1 cellular context compared by ENCODE assay signal in genomic region chr18:3649559-3650426, GRCh38.
TF ChIP-seq lines count a peak whose summit lies in the region.

No MANE protein-coding gene starts in this region.

TF ChIP-seq in K562, 482 proteins besides CTCF, POLR2A, EP300 and RAD21 (continued from another document and continues in another):
- TF ChIP-seq E2F8 (IDR thresholded peaks at IDR 0.05; ENCODE audit: low read depth, partially characterized antibody) (no peak), LCOR (CRISPR knock-in tag; IDR thresholded peaks at IDR 0.05) (peak; percentile 83; the same call in 1 of the 2 replicates), ID3 (CRISPR knock-in tag; IDR thresholded peaks at IDR 0.05) (no peak), ID3 (tag; IDR thresholded peaks at IDR 0.05) (peak; percentile 82), HSF4 (CRISPR knock-in tag; IDR thresholded peaks at IDR 0.05; ENCODE audit: borderline replicate concordance) (no peak), CCNT2 (IDR thresholded peaks at IDR 0.05; ENCODE audit: borderline replicate concordance, extremely low read depth, insufficient read length, low read depth, low read length) (peak; percentile 84), ZBTB17 (CRISPR knock-in tag; IDR thresholded peaks at IDR 0.05) (0 out of 2 replicates have a peak, but pooled peaks have one; percentile 19), MTF1 (CRISPR knock-in tag; IDR thresholded peaks at IDR 0.05; ENCODE audit: borderline replicate concordance) (no peak), RREB1 (CRISPR knock-in tag; IDR thresholded peaks at IDR 0.05) (0 out of 2 replicates have a peak, but pooled peaks have one; percentile 39), SMAD2 (IDR thresholded peaks at IDR 0.05; ENCODE audit: low read depth, low read length) (no peak), RERE (CRISPR knock-in tag; IDR thresholded peaks at IDR 0.05; ENCODE audit: borderline replicate concordance) (no peak), NRF1 (conservative IDR thresholded peaks at IDR 0.05 in 1 of 2, IDR thresholded peaks at IDR 0.05 in 1 of 2) (no peak), MEF2A (IDR thresholded peaks at IDR 0.05; ENCODE audit: control insufficient read depth, low read depth, low read length) (no peak), SRSF9 (IDR thresholded peaks at IDR 0.05; ENCODE audit: borderline replicate concordance, low read depth, low read length) (no peak), CHD4 (IDR thresholded peaks at IDR 0.05; ENCODE audit: insufficient read depth, insufficient replicate concordance, low read depth, low read length, poor library complexity, severe bottlenecking) (no peak), TEAD4 (IDR thresholded peaks at IDR 0.05; ENCODE audit: low read length) (peak; percentile 92), TEAD4 (CRISPR knock-in tag; IDR thresholded peaks at IDR 0.05; ENCODE audit: borderline replicate concordance) (peak; percentile 97), MAFG (tag; conservative IDR thresholded peaks at IDR 0.05) (peak; percentile 81), TEAD2 (tag; IDR thresholded peaks at IDR 0.05) (peak; percentile 98), SMAD1 (IDR thresholded peaks at IDR 0.05; ENCODE audit: low read depth, low read length, partially characterized antibody) (no peak), NBN (IDR thresholded peaks at IDR 0.05; ENCODE audit: low read depth) (no peak), PRMT5 (CRISPR knock-in tag; IDR thresholded peaks at IDR 0.05) (no peak), ZNF24 (IDR thresholded peaks at IDR 0.05) (no peak), CREM (IDR thresholded peaks at IDR 0.05; ENCODE audit: low read depth) (no peak), ILK (tag; IDR thresholded peaks at IDR 0.05; ENCODE audit: borderline replicate concordance, low read depth) (no peak), HMGN3 (IDR thresholded peaks at IDR 0.05; ENCODE audit: borderline replicate concordance, extremely low read depth, insufficient read length, low read depth, low read length) (peak; percentile 74), XRCC3 (IDR thresholded peaks at IDR 0.05) (no peak), ZNF518B (CRISPR knock-in tag; IDR thresholded peaks at IDR 0.05) (no peak), ZBTB1 (CRISPR knock-in tag; IDR thresholded peaks at IDR 0.05; ENCODE audit: borderline replicate concordance, low read depth) (no peak), RBM14 (IDR thresholded peaks at IDR 0.05; ENCODE audit: borderline replicate concordance, insufficient read depth, low read depth, low read length) (no peak), MAFK (IDR thresholded peaks at IDR 0.05; ENCODE audit: low read length) (peak; percentile 1; the same call in 1 of the 2 replicates), NCOA2 (IDR thresholded peaks at IDR 0.05; ENCODE audit: partially characterized antibody in 2 of 2) (no peak), ZNF354B (CRISPR knock-in tag; IDR thresholded peaks at IDR 0.05) (no peak), NELFE (IDR thresholded peaks at IDR 0.05; ENCODE audit: insufficient read depth, insufficient read length) (no peak), KLF13 (tag; IDR thresholded peaks at IDR 0.05; ENCODE audit: borderline replicate concordance, low read depth) (no peak)
- TF ChIP-seq, protein P1, sequence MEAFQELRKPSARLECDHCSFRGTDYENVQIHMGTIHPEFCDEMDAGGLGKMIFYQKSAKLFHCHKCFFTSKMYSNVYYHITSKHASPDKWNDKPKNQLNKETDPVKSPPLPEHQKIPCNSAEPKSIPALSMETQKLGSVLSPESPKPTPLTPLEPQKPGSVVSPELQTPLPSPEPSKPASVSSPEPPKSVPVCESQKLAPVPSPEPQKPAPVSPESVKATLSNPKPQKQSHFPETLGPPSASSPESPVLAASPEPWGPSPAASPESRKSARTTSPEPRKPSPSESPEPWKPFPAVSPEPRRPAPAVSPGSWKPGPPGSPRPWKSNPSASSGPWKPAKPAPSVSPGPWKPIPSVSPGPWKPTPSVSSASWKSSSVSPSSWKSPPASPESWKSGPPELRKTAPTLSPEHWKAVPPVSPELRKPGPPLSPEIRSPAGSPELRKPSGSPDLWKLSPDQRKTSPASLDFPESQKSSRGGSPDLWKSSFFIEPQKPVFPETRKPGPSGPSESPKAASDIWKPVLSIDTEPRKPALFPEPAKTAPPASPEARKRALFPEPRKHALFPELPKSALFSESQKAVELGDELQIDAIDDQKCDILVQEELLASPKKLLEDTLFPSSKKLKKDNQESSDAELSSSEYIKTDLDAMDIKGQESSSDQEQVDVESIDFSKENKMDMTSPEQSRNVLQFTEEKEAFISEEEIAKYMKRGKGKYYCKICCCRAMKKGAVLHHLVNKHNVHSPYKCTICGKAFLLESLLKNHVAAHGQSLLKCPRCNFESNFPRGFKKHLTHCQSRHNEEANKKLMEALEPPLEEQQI (IDR thresholded peaks at IDR 0.05) = no peak
